ENCODE assay signal across 8 cellular contexts in the genomic region with DNA sequence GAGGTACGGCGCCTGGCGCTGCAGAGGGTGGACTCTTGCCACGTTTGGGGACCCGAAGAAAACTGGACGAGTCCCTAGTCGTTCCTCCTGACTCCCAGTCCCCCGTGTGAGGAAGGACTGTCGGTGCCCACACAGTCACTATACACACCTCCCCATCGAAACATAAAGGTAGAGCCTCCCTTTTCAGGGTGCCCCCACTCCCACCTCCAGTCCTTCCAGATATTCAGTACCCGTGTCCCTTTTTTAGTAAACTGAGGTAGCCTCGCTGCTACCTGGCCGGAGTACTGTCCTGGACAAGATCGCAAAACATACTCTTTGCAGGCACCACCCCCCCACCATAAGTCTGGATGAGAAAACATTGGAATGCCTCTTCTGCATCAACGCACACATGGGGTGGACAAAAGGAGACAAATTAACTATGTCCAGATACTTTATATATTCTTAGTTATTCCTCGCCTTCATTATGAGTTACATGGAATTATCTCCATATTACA. TPM values are rescaled to one million over a fixed set of nuclear protein-coding genes. Genes with fewer than 3 reads are reported as not detected.
DNase-seq lines count a peak whose midpoint lies in the region; ATAC-seq and TF ChIP-seq lines count a peak whose summit lies in the region.

No MANE protein-coding gene starts in this region.

- H3F3A ChIP-seq in GM23338 (replicated peaks; ENCODE audit: low read depth) = no peaks in the 10 kb centered on the region
- H3F3A ChIP-seq in smooth muscle cell (ENCODE audit: low read depth) = no peaks in the 10 kb centered on the region

- peaks cover 32% of the 10 kb centered on the region for H4K20me1 ChIP-seq in GM23338 (replicated peaks; ENCODE audit: insufficient read depth)
- peaks cover 34% of the 10 kb centered on the region for H4K20me1 ChIP-seq in smooth muscle cell (ENCODE audit: low read depth)

- peak overlapping the region; percentile 98 for H3K9ac ChIP-seq in smooth muscle cell (ENCODE audit: low read depth)

- H2AFZ ChIP-seq in GM23338 (peak overlapping the region; percentile 92), smooth muscle cell (ENCODE audit: low read depth) (peak overlapping the region; percentile 98)

- DNase-seq in GM23338 (ENCODE audit: low spot score) (no peak), WERI-Rb-1 (no peak), right atrium auricular region (ENCODE audit: low spot score) (no peak), smooth muscle cell (lab: John Stamatoyannopoulos, UW; ENCODE audit: unreplicated experiment) (no peak), SIG-M5 treated with dmso at 0.1 percent for 504 hours (lab: John Stamatoyannopoulos, UW; ENCODE audit: unreplicated experiment) (no peak), NCI-H2171 (lab: John Stamatoyannopoulos, UW) (no peak)
- DNase-seq in effector CD8-positive, alpha-beta T cell (lab: John Stamatoyannopoulos, UW) = no peak

- H3K36me3 ChIP-seq in GM23338 (ENCODE audit: insufficient read depth) (no peaks in the 10 kb centered on the region), WERI-Rb-1 (peaks cover 26% of the 10 kb centered on the region), right atrium auricular region (no peaks in the 10 kb centered on the region), smooth muscle cell (ENCODE audit: low read depth) (no peaks in the 10 kb centered on the region)

- H3K9me2 ChIP-seq in GM23338 (ENCODE audit: insufficient read depth) = no peaks in the 10 kb centered on the region

- H3K79me2 ChIP-seq in GM23338 (replicated peaks; ENCODE audit: insufficient read depth) (peaks cover 39% of the 10 kb centered on the region), smooth muscle cell (ENCODE audit: low read depth) (peaks cover 43% of the 10 kb centered on the region)

- H3K4me1 Mint-ChIP-seq in GM23338 = peaks cover 40% of the 10 kb centered on the region

- 13% methylated on average over 16 of the region's 16 CpGs for WGBS in smooth muscle cell (ENCODE audit: low lambda C conversion rate)

- H3K4me2 ChIP-seq in GM23338 = peak overlapping the region; percentile 98
- peak overlapping the region; percentile 99 for H3K4me2 ChIP-seq in smooth muscle cell

- peak overlapping the region; percentile 99 for H3K4me3 ChIP-seq in GM23338
- peak overlapping the region; percentile 93 for H3K4me3 ChIP-seq in WERI-Rb-1 (ENCODE audit: low read depth, low read length)
- H3K4me3 ChIP-seq in right atrium auricular region = peak overlapping the region; percentile 83 to 92
- peak overlapping the region; percentile 87 for H3K4me3 ChIP-seq in smooth muscle cell

- peak overlapping the region; percentile 100 for H3K27ac Mint-ChIP-seq in GM23338

- H3K36me3 Mint-ChIP-seq in GM23338 (ENCODE audit: low read depth) = peaks cover 4% of the 10 kb centered on the region; the same call in 1 of the 3 replicates

- no peaks in the 10 kb centered on the region for H3K27me3 ChIP-seq in GM23338 (ENCODE audit: insufficient read depth)
- no peaks in the 10 kb centered on the region for H3K27me3 ChIP-seq in WERI-Rb-1 (ENCODE audit: insufficient read depth, low read depth, severe bottlenecking)
- no peaks in the 10 kb centered on the region for H3K27me3 ChIP-seq in right atrium auricular region
- no peaks in the 10 kb centered on the region for H3K27me3 ChIP-seq in smooth muscle cell (ENCODE audit: low read depth)

- H3K27me3 Mint-ChIP-seq in GM23338 (ENCODE audit: insufficient read depth, low read depth, poor library complexity) = peaks cover 21% of the 10 kb centered on the region

- peaks cover 28% of the 10 kb centered on the region for H3K4me1 ChIP-seq in GM23338 (ENCODE audit: insufficient read depth)
- H3K4me1 ChIP-seq in right atrium auricular region = peaks cover 0 to 40% of the 10 kb centered on the region in 2 donors
- H3K4me1 ChIP-seq in smooth muscle cell (ENCODE audit: low read depth) = peaks cover 34% of the 10 kb centered on the region

- ATAC-seq in GM23338 = no peak
- ATAC-seq in activated CD4-positive, CD25-positive, alpha-beta regulatory T cell treated with anti-CD3 and anti-CD28 coated beads, Interleukin-2, amount 50 U/mL, for 24 hours = no peak

- TF ChIP-seq CTCF in GM23338 (conservative IDR thresholded peaks at IDR 0.05; ENCODE audit: low read depth in 2 of 2) = no peak
- no peak for TF ChIP-seq CTCF in WERI-Rb-1 (IDR thresholded peaks at IDR 0.05; ENCODE audit: low read depth, low read length)
- TF ChIP-seq CTCF in right atrium auricular region (IDR thresholded peaks at IDR 0.05) = no peak
- TF ChIP-seq CTCF in smooth muscle cell (IDR thresholded peaks at IDR 0.05; ENCODE audit: borderline replicate concordance, insufficient read depth, poor library complexity, severe bottlenecking) = no peak

- H3K27ac ChIP-seq in GM23338 (ENCODE audit: low read depth) (peak overlapping the region; percentile 99), WERI-Rb-1 (peak overlapping the region; percentile 100), right atrium auricular region (peak overlapping the region; percentile 95 to 98), smooth muscle cell (ENCODE audit: low read depth) (peak overlapping the region; percentile 89)

- H3K9me3 Mint-ChIP-seq in GM23338 = no peaks in the 10 kb centered on the region; the same call in 2 of the 3 replicates

- H3K4me3 Mint-ChIP-seq in GM23338 = peak overlapping the region; percentile 81

- H3K9me3 ChIP-seq in WERI-Rb-1 (ENCODE audit: severe bottlenecking) = no peaks in the 10 kb centered on the region
- no peaks in the 10 kb centered on the region for H3K9me3 ChIP-seq in right atrium auricular region
- H3K9me3 ChIP-seq in smooth muscle cell (replicated peaks; ENCODE audit: low read depth) = no peaks in the 10 kb centered on the region

TF ChIP-seq in GM23338, 12 proteins besides CTCF, POLR2A, EP300 and RAD21 (continues in another document):
- TF ChIP-seq, protein P1, sequence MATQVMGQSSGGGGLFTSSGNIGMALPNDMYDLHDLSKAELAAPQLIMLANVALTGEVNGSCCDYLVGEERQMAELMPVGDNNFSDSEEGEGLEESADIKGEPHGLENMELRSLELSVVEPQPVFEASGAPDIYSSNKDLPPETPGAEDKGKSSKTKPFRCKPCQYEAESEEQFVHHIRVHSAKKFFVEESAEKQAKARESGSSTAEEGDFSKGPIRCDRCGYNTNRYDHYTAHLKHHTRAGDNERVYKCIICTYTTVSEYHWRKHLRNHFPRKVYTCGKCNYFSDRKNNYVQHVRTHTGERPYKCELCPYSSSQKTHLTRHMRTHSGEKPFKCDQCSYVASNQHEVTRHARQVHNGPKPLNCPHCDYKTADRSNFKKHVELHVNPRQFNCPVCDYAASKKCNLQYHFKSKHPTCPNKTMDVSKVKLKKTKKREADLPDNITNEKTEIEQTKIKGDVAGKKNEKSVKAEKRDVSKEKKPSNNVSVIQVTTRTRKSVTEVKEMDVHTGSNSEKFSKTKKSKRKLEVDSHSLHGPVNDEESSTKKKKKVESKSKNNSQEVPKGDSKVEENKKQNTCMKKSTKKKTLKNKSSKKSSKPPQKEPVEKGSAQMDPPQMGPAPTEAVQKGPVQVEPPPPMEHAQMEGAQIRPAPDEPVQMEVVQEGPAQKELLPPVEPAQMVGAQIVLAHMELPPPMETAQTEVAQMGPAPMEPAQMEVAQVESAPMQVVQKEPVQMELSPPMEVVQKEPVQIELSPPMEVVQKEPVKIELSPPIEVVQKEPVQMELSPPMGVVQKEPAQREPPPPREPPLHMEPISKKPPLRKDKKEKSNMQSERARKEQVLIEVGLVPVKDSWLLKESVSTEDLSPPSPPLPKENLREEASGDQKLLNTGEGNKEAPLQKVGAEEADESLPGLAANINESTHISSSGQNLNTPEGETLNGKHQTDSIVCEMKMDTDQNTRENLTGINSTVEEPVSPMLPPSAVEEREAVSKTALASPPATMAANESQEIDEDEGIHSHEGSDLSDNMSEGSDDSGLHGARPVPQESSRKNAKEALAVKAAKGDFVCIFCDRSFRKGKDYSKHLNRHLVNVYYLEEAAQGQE (IDR thresholded peaks at IDR 0.05; ENCODE audit: unreplicated experiment) = no peak
- TF ChIP-seq ZNF114 (CRISPR knock-in tag; IDR thresholded peaks at IDR 0.05) (no peak), NANOG (IDR thresholded peaks at IDR 0.05; ENCODE audit: borderline replicate concordance) (no peak), STAT1 (IDR thresholded peaks at IDR 0.05; ENCODE audit: unreplicated experiment) (no peak), EZH2phosphoT487 (IDR thresholded peaks at IDR 0.05; ENCODE audit: unreplicated experiment) (no peak), POLR2AphosphoS5 (IDR thresholded peaks at IDR 0.05; ENCODE audit: low read depth) (no peak)

RNA-seq across cellular contexts. Expression of a gene that starts 0.6 kb away (rescaled TPM):
- total RNA-seq in GM23338 (2014; rRNA removed; shearing (Covaris generic)) = 86.1 and 120 TPM in 2 replicates
- polyA plus RNA-seq in GM23338 (2016; fragmentation: Nextera tagmentation; extraction: Ambion mirVana) (17.6 and 18.3 TPM in 2 replicates), smooth muscle cell (24.6 and 37.2 TPM in 2 replicates)
- total RNA-seq in right atrium auricular region (10 to 100 TPM; 39.9 to 49.1 TPM), smooth muscle cell (22.8 and 25.9 TPM in 2 replicates)

RNA-seq across cellular contexts. Expression of a gene that starts 8.6 kb away (rescaled TPM):
- 6.7 and 11.8 TPM in 2 replicates for total RNA-seq in GM23338 (2014; rRNA removed; shearing (Covaris generic))
- polyA plus RNA-seq in GM23338 (2016; fragmentation: Nextera tagmentation; extraction: Ambion mirVana) (9.4 and 10.7 TPM in 2 replicates), smooth muscle cell (2.1 TPM in 2 replicates)
- total RNA-seq in right atrium auricular region (under 1 TPM in 1 of 2 donors, not detected in 1; 0.35 TPM), smooth muscle cell (0.76 and 1.3 TPM in 2 replicates)

RNA-seq across cellular contexts. Expression of a gene that starts 33.4 kb away (rescaled TPM):
- total RNA-seq in GM23338 (2014; rRNA removed; shearing (Covaris generic)) = not detected in 2 replicates
- 0.09 TPM in 1 of 2 replicates, not detected in the other for polyA plus RNA-seq in GM23338 (2016; fragmentation: Nextera tagmentation; extraction: Ambion mirVana)
- under 1 TPM; 0.35 to 0.56 TPM for total RNA-seq in right atrium auricular region
- 0.04 TPM in 1 of 2 replicates, not detected in the other for total RNA-seq in smooth muscle cell
- polyA plus RNA-seq in smooth muscle cell = not detected in 2 replicates

RNA-seq across cellular contexts. Expression of a gene that starts 42.6 kb away (rescaled TPM):
- total RNA-seq in GM23338 (2014; rRNA removed; shearing (Covaris generic)) = 27.2 and 35.4 TPM in 2 replicates
- polyA plus RNA-seq in GM23338 (2016; fragmentation: Nextera tagmentation; extraction: Ambion mirVana) (19.1 and 19.9 TPM in 2 replicates), smooth muscle cell (39.4 and 42.5 TPM in 2 replicates)
- total RNA-seq in right atrium auricular region (10 to 100 TPM; 68.5 to 74.8 TPM), smooth muscle cell (61.5 and 62.6 TPM in 2 replicates)

RNA-seq across cellular contexts. Expression of a gene that starts 49.4 kb away (rescaled TPM):
- total RNA-seq in GM23338 (2014; rRNA removed; shearing (Covaris generic)) = 33.9 and 57.0 TPM in 2 replicates
- polyA plus RNA-seq in GM23338 (2016; fragmentation: Nextera tagmentation; extraction: Ambion mirVana) (19.8 and 24.3 TPM in 2 replicates), smooth muscle cell (49.5 and 61.8 TPM in 2 replicates)
- total RNA-seq in right atrium auricular region (10 to 100 TPM; 14.6 to 19.2 TPM), smooth muscle cell (32.4 and 57.3 TPM in 2 replicates)
